In genomic region chr9:133383438-133383837, GRCh38 we compare ENCODE assay signal across 27 cellular contexts.
"Had no signal": no experiment of that assay in that cellular context is flagged by ENCODE, and none has a peak within 500 bp of the region (broad histone marks: within the 10 kb centered on the region; RNA-seq: fewer than 3 reads in every experiment).

No MANE protein-coding gene starts in this region.

- H3K36me3 ChIP-seq: brain microvascular endothelial cell, SJCRH30 had no signal

- H3K4me3 ChIP-seq: SJCRH30, SK-N-MC had no signal

- DNase-seq: activated CD4-positive, alpha-beta T cell treated with anti-CD3 and anti-CD28 coated beads, Interleukin-2, amount 10 ng/mL, durations not matched to agents 24 days and 14 days; activated CD4-positive, alpha-beta T cell treated with anti-CD3 and anti-CD28 coated beads, Interleukin-2, amount 50 U/mL, for 4 hours; activated CD8-positive, alpha-beta T cell treated with anti-CD3 and anti-CD28 coated beads for 36 hours; activated effector memory CD4-positive, alpha-beta T cell treated with anti-CD3 and anti-CD28 coated beads, Interleukin-2, amount 50 U/mL, for 16 hours; activated naive CD4-positive, alpha-beta T cell; activated naive CD4-positive, alpha-beta T cell treated with anti-CD3 and anti-CD28 coated beads, Interleukin-2, amount 50 U/mL, for 16 hours; activated naive CD8-positive, alpha-beta T cell treated with anti-CD3 and anti-CD28 coated beads for 36 hours; activated T-cell treated with anti-CD3 and anti-CD28 coated beads, Interleukin-2, amount 50 U/mL, for 1 hour; activated T-cell treated with anti-CD3 and anti-CD28 coated beads, Interleukin-2, amount 50 U/mL, for 72 hours; amniotic stem cell; aorta; brain microvascular endothelial cell; central memory CD4-positive, alpha-beta T cell; MM.1S; MV-4-11; NCI-H1092; NCI-H1436 treated with DMSO at 0.1 percent for 48 hours; NCI-H1694 treated with DMSO at 0.1 percent for 48 hours; NCI-H2029; NCI-H345; NCI-H524 treated with DMSO at 0.1 percent for 48 hours; SHP77; SJCRH30; T1000 had no signal

- H3K9me3 ChIP-seq: SJCRH30 had no signal

- H3K27me3 ChIP-seq: brain microvascular endothelial cell, SJCRH30 had no signal

- H3K27ac ChIP-seq: brain microvascular endothelial cell, SJCRH30, SK-N-MC had no signal

- ATAC-seq: activated CD8-positive, alpha-beta T cell treated with anti-CD3 and anti-CD28 coated beads for 36 hours; activated T-cell treated with anti-CD3 and anti-CD28 coated beads, Interleukin-2, amount 50 U/mL, for 72 hours; activated T-helper 17 cell treated with anti-CD3 and anti-CD28 coated beads, Interleukin-2, amount 50 U/mL, for 72 hours; Panc1 had no signal
